In genomic region chr6:10951675-10952282, GRCh38 we compare ENCODE assay signal across 8 cellular contexts.
A peak's percentile ranks its signal among the peaks of the same experiment; 100 is the strongest.
DNase-seq lines count a peak whose midpoint lies in the region; ATAC-seq, FAIRE-seq and TF ChIP-seq lines count a peak whose summit lies in the region.

No MANE protein-coding gene starts in this region.

- 36 to 46% methylated on average over 6 of the region's 6 CpGs for WGBS in tibial nerve, 2 donors

- no peak for TF ChIP-seq POLR2A in tibial nerve (IDR thresholded peaks at IDR 0.05)

- no peaks in the 10 kb centered on the region for H3K27me3 ChIP-seq in left ventricle myocardium inferior (ENCODE audit: low read depth)
- no peaks in the 10 kb centered on the region for H3K27me3 ChIP-seq in tibial nerve

- peak; percentile 98 for FAIRE-seq in TTC549 (lab: Jason Lieb, UNC)

- H3K27ac ChIP-seq in left ventricle myocardium inferior (replicated peaks) (no peak overlapping the region), tibial nerve (no peak overlapping the region)

- TF ChIP-seq CTCF in left ventricle myocardium inferior (IDR thresholded peaks at IDR 0.05; ENCODE audit: borderline replicate concordance) (peak; percentile 67), tibial nerve (IDR thresholded peaks at IDR 0.05) (peak; percentile 18 to 56 (median 29))

- peak; percentile 58 for DNase-seq in DMS53 (lab: John Stamatoyannopoulos, UW)
- DNase-seq in HuH-7.5 (ENCODE audit: low spot score), result peak; percentile 20
- DNase-seq in left ventricle myocardium inferior, result no peak
- no peak for DNase-seq in tibial nerve (ENCODE audit: low spot score in 2 of 2)
- no peak for DNase-seq in occipital lobe (lab: John Stamatoyannopoulos, UW)
- DNase-seq in activated CD4-positive, alpha-beta T cell treated with anti-CD3 and anti-CD28 coated beads for 4 hours, result no peak

- intact Hi-C loops in left ventricle myocardium inferior (cut with micrococcal nuclease), result loop anchor here (2.0 kb wide), 1 partner anchor 117 kb away; no protein-coding TSS in a partner anchor

- H3K36me3 ChIP-seq in left ventricle myocardium inferior (no peaks in the 10 kb centered on the region), tibial nerve (no peaks in the 10 kb centered on the region)

- no peak overlapping the region for H3K4me3 ChIP-seq in left ventricle myocardium inferior
- no peak overlapping the region for H3K4me3 ChIP-seq in tibial nerve

- H3K9me3 ChIP-seq in left ventricle myocardium inferior (replicated peaks) (peaks cover 11% of the 10 kb centered on the region), tibial nerve (no peaks in the 10 kb centered on the region)

- no peak for ATAC-seq in GM21390 (IDR thresholded peaks at IDR 0.05; ENCODE audit: unreplicated experiment)

- H3K4me1 ChIP-seq in left ventricle myocardium inferior, result no peaks in the 10 kb centered on the region
- no peaks in the 10 kb centered on the region for H3K4me1 ChIP-seq in tibial nerve

- TF ChIP-seq EP300 in tibial nerve (IDR thresholded peaks at IDR 0.05), result no peak

Comparison
In these comparisons a context has a peak if more than half of its experiments do, and no peak if none do; other contexts are left out.
1. DNase-seq: peak in DMS53 (single experiment) and HuH-7.5 (single experiment); none in left ventricle myocardium inferior (single experiment), tibial nerve (0 of 2), occipital lobe (single experiment) and activated CD4-positive, alpha-beta T cell treated with anti-CD3 and anti-CD28 coated beads for 4 hours (0 of 2).